ENCODE assay signal across 13 cellular contexts in the genomic region with DNA sequence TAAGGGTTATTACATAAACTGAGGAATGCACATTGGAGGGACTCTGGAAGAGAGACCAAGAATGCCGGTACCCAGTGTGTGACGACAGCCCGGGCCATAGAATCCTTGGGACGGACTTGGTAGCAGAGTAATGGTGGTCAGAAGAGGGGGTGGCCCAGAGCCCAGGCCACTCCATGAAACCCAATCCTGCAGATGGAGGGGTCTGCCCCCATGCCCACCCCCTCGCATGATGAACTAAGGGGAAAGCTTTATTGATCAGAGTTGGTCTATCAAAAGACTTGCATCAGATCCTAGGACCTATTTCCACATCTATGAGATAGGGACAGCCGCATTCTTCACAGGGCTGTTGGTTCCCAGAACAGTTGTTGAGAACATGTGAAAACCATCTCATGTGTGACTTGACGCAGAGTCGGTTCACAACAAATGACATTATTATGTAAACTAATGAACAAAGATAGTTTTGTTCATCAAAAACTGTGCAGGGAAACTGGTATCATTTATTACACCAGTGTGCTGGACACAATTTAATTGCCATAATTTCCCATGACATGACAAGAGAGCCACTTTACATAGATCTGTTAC. TPM values are rescaled to one million over a fixed set of nuclear protein-coding genes. Genes with fewer than 3 reads are reported as not detected.
A peak's percentile ranks its signal among the peaks of the same experiment; 100 is the strongest.
DNase-seq lines count a peak whose midpoint lies in the region; ATAC-seq lines count a peak whose summit lies in the region.
"Had no signal": no experiment of that assay in that cellular context is flagged by ENCODE, and none has a peak within 500 bp of the region (broad histone marks: within the 10 kb centered on the region; RNA-seq: fewer than 3 reads in every experiment).

No MANE protein-coding gene starts in this region.

- H3K27ac ChIP-seq in substantia nigra (ENCODE audit: low read depth, low read length, poor library complexity, severe bottlenecking): peak overlapping the region; percentile 49
- H3K27ac ChIP-seq: vagina, VCaP had no signal

- H3K27ac Mint-ChIP-seq in activated T-helper 17 cell treated with anti-CD3 and anti-CD28 coated beads, Interleukin-2, amount 50 U/mL, for 72 hours: peak overlapping the region; percentile 15
- H3K27ac Mint-ChIP-seq: stimulated activated naive CD8-positive, alpha-beta T cell treated with anti-CD3 and anti-CD28 coated beads, Interleukin-15, Interleukin-2, amounts not matched to agents 100 ng/mL and 50 ng/mL, for 24 hours had no signal

- H3K36me3 Mint-ChIP-seq in activated T-helper 17 cell treated with anti-CD3 and anti-CD28 coated beads, Interleukin-2, amount 50 U/mL, for 72 hours (ENCODE audit: low read depth): peaks cover 46% of the 10 kb centered on the region

- peaks cover 2% of the 10 kb centered on the region for H3K4me1 Mint-ChIP-seq in activated T-helper 17 cell treated with anti-CD3 and anti-CD28 coated beads, Interleukin-2, amount 50 U/mL, for 72 hours

- peak; percentile 11 for ATAC-seq in Right ventricle myocardium superior (ENCODE audit: poor library complexity)
- peak; percentile 10 for ATAC-seq in activated T-helper 17 cell treated with anti-CD3 and anti-CD28 coated beads, Interleukin-2, amount 50 U/mL, for 72 hours (replicated peaks)
- ATAC-seq in left colon: peak; percentile 1
- no peak for ATAC-seq in HG03342 (IDR thresholded peaks at IDR 0.05; ENCODE audit: unreplicated experiment)

- H3K27me3 Mint-ChIP-seq in activated T-helper 17 cell treated with anti-CD3 and anti-CD28 coated beads, Interleukin-2, amount 50 U/mL, for 72 hours: no peaks in the 10 kb centered on the region
- H3K27me3 Mint-ChIP-seq: stimulated activated naive CD8-positive, alpha-beta T cell treated with anti-CD3 and anti-CD28 coated beads, Interleukin-15, Interleukin-2, amounts not matched to agents 100 ng/mL and 50 ng/mL, for 24 hours had no signal

- H3K9me3 Mint-ChIP-seq in activated T-helper 17 cell treated with anti-CD3 and anti-CD28 coated beads, Interleukin-2, amount 50 U/mL, for 72 hours: no peaks in the 10 kb centered on the region
- H3K9me3 Mint-ChIP-seq: stimulated activated naive CD8-positive, alpha-beta T cell treated with anti-CD3 and anti-CD28 coated beads, Interleukin-15, Interleukin-2, amounts not matched to agents 100 ng/mL and 50 ng/mL, for 24 hours had no signal

- no peak overlapping the region for H3K4me3 Mint-ChIP-seq in activated T-helper 17 cell treated with anti-CD3 and anti-CD28 coated beads, Interleukin-2, amount 50 U/mL, for 72 hours
- H3K4me3 Mint-ChIP-seq: stimulated activated naive CD8-positive, alpha-beta T cell treated with anti-CD3 and anti-CD28 coated beads, Interleukin-15, Interleukin-2, amounts not matched to agents 100 ng/mL and 50 ng/mL, for 24 hours had no signal

- intact Hi-C loops in Right ventricle myocardium superior (cut with DNase I) (no loop called here), cardiac septum (cut with DNase I) (no loop called here), left colon (cut with DNase I, micrococcal nuclease) (no loop called here)

- no peak for DNase-seq in Right ventricle myocardium superior
- DNase-seq in cardiac septum (ENCODE audit: low spot score): no peak
- DNase-seq in left colon: no peak
- no peak for DNase-seq in substantia nigra (lab: John Stamatoyannopoulos, UW)
- DNase-seq in GDM1 (lab: John Stamatoyannopoulos, UW): no peak
- no peak for DNase-seq in GOT3 (lab: John Stamatoyannopoulos, UW)
- DNase-seq: effector CD8-positive, alpha-beta T cell; midbrain had no signal

RNA-seq across cellular contexts. Expression of a gene that starts 21.5 kb away (rescaled TPM):
- total RNA-seq in Right ventricle myocardium superior: 19.9 TPM
- total RNA-seq in cardiac septum: 29.7 TPM
- under 1 TPM in 1 of 2 donors, not detected in 1; 0.11 TPM for total RNA-seq in activated T-helper 17 cell treated with anti-CD3 and anti-CD28 coated beads, Interleukin-2, amount 50 U/mL, for 72 hours
- total RNA-seq in left colon: 10 to 100 TPM in 1 of 2 donors, 1 to 10 TPM in 1; 6.5 to 18.0 TPM

Comparison
In these comparisons a context has a peak if more than half of its experiments do, and no peak if none do; other contexts are left out.
1. RNA of a gene that starts 21.5 kb away (total RNA-seq): 29.7 TPM in cardiac septum (single experiment), 19.9 TPM in Right ventricle myocardium superior (single experiment) and 6.5 to 18.0 TPM in left colon; 0.11 TPM in activated T-helper 17 cell treated with anti-CD3 and anti-CD28 coated beads, Interleukin-2, amount 50 U/mL, for 72 hours; every median in the first group is over 4 times any median in the second.